Comparison of ENCODE assay signal across 18 cellular contexts in genomic region chr16:32646177-32646576, GRCh38. TPM values are rescaled to one million over a fixed set of nuclear protein-coding genes. Genes with fewer than 3 reads are reported as not detected.
"Had no signal": no experiment of that assay in that cellular context is flagged by ENCODE, and none has a peak within 500 bp of the region (broad histone marks: within the 10 kb centered on the region; RNA-seq: fewer than 3 reads in every experiment).

No MANE protein-coding gene starts in this region.

RNA-seq across cellular contexts. Expression of gene TP53TG3, which starts 29.8 kb away (rescaled TPM):
- total RNA-seq: hepatocyte; left lobe of liver; lung microvascular endothelial cell; mesenteric fat pad; mucosa of descending colon; naive thymus-derived CD4-positive, alpha-beta T cell; natural killer cell treated with Interleukin-12 subunit alpha and Interleukin-12 subunit beta and Interleukin-15 and Interleukin-18, amount 100 ng/mL, for 72 hours; omental fat pad; ovary; sigmoid colon; smooth muscle cell; temporal lobe; tibial nerve; ureter; uterus had no signal
- polyA plus RNA-seq: heart right ventricle; hepatocyte; naive thymus-derived CD4-positive, alpha-beta T cell; neural cell; sigmoid colon; smooth muscle cell; thymus had no signal
